Comparison of ENCODE assay signal across 17 cellular contexts in genomic region chr6:36822506-36823269, GRCh38. TPM values are rescaled to one million over a fixed set of nuclear protein-coding genes. Genes with fewer than 3 reads are reported as not detected.
DNase-seq lines count a peak whose midpoint lies in the region; ATAC-seq and TF ChIP-seq lines count a peak whose summit lies in the region.
"Had no signal": no experiment of that assay in that cellular context is flagged by ENCODE, and none has a peak within 500 bp of the region (broad histone marks: within the 10 kb centered on the region; RNA-seq: fewer than 3 reads in every experiment).

No MANE protein-coding gene starts in this region.

- H3K36me3 ChIP-seq in endodermal cell (ENCODE audit: control insufficient read depth, insufficient read depth, low read length): no peaks in the 10 kb centered on the region
- H3K36me3 ChIP-seq in uterus: no peaks in the 10 kb centered on the region

- H3K9me3 Mint-ChIP-seq in endodermal cell (peaks cover 11% of the 10 kb centered on the region), nephron (no peaks in the 10 kb centered on the region)
- H3K9me3 Mint-ChIP-seq: CD4-positive, alpha-beta memory T cell had no signal

- H3K27ac ChIP-seq in endodermal cell (ENCODE audit: low read depth, low read length): peak overlapping the region; percentile 76
- peak overlapping the region; percentile 30 to 67 for H3K27ac ChIP-seq in uterus

- peaks cover 14% of the 10 kb centered on the region for H3K4me1 Mint-ChIP-seq in endodermal cell
- peaks cover 73% of the 10 kb centered on the region for H3K4me1 Mint-ChIP-seq in nephron

- ATAC-seq in GM18519 (IDR thresholded peaks at IDR 0.05; ENCODE audit: low FRiP score, unreplicated experiment): no peak

- H3K27me3 ChIP-seq in endodermal cell (ENCODE audit: control insufficient read depth, insufficient read depth, low read length, poor library complexity, severe bottlenecking) (no peaks in the 10 kb centered on the region), uterus (no peaks in the 10 kb centered on the region)

- WGBS in endodermal cell (ENCODE audit: insufficient coverage in 1 of 2, insufficient read length in 1 of 2), 2 experiments: 82 to 83% methylated on average over 17 to 19 of the region's 19 CpGs

- peak in 1 of 2 donors; percentile 9 for TF ChIP-seq POLR2A in uterus (IDR thresholded peaks at IDR 0.05)

- H3K27me3 Mint-ChIP-seq in endodermal cell (ENCODE audit: insufficient read depth): peaks cover 4% of the 10 kb centered on the region
- H3K27me3 Mint-ChIP-seq in nephron (ENCODE audit: low read depth): peaks cover 17% of the 10 kb centered on the region

- intact Hi-C loops in uterus (cut with DNase I; ENCODE audit: low total_unique reads): no loop called here

- no peak overlapping the region for H3K9ac ChIP-seq in endodermal cell (ENCODE audit: extremely low read depth, low read length, poor library complexity, severe bottlenecking)

- no peaks in the 10 kb centered on the region for H3K9me3 ChIP-seq in endodermal cell (ENCODE audit: control insufficient read depth, low read length)
- no peaks in the 10 kb centered on the region for H3K9me3 ChIP-seq in uterus

- H3K27ac Mint-ChIP-seq in endodermal cell: no peak overlapping the region
- H3K27ac Mint-ChIP-seq in nephron: peak overlapping the region in 2 of 3 experiments; percentile 62 to 92
- H3K27ac Mint-ChIP-seq: CD4-positive, alpha-beta memory T cell had no signal

- TF ChIP-seq CTCF in endodermal cell (conservative IDR thresholded peaks at IDR 0.05): no peak
- TF ChIP-seq CTCF in nephron (IDR thresholded peaks at IDR 0.05; ENCODE audit: unreplicated experiment in 3 of 3): no peak
- TF ChIP-seq CTCF in uterus (IDR thresholded peaks at IDR 0.05): no peak

- H3K36me3 Mint-ChIP-seq in endodermal cell (ENCODE audit: low read depth) (no peaks in the 10 kb centered on the region), nephron (ENCODE audit: low read depth) (no peaks in the 10 kb centered on the region)
- H3K36me3 Mint-ChIP-seq: CD4-positive, alpha-beta memory T cell had no signal

- H3K4me3 Mint-ChIP-seq in endodermal cell (no peak overlapping the region), nephron (no peak overlapping the region)
- H3K4me3 Mint-ChIP-seq: CD4-positive, alpha-beta memory T cell had no signal

- DNase-seq in NCI-H1436 (lab: John Stamatoyannopoulos, UW): peak; percentile 17
- DNase-seq in NCI-H1436 treated with DMSO at 0.1 percent for 48 hours (lab: John Stamatoyannopoulos, UW): no peak
- DNase-seq in endodermal cell: no peak
- peak in 1 of 2 donors; percentile 49 for DNase-seq in uterus
- no peak for DNase-seq in Ammon's horn (ENCODE audit: low spot score)
- DNase-seq in ecto neural progenitor cell (ENCODE audit: low spot score): no peak
- DNase-seq: activated CD4-positive, CD25-positive, alpha-beta regulatory T cell treated with anti-CD3 and anti-CD28 coated beads, Interleukin-2, amount 50 U/mL, for 72 hours; CD4-positive, alpha-beta memory T cell; effector CD8-positive, alpha-beta T cell; kidney glomerular epithelial cell; NCI-H1092; NCI-H526 treated with DMSO at 0.1 percent for 48 hours; stimulated activated naive CD4-positive, alpha-beta T cell treated with Interleukin-2 at 50 U/mL for 16 hours had no signal

- H3K4me1 ChIP-seq in endodermal cell (ENCODE audit: control insufficient read depth, insufficient read depth, low read length) (no peaks in the 10 kb centered on the region), uterus (no peaks in the 10 kb centered on the region)

- H3K4me3 ChIP-seq in endodermal cell (ENCODE audit: low read length): no peak overlapping the region
- no peak overlapping the region for H3K4me3 ChIP-seq in uterus

RNA-seq across cellular contexts. Expression of gene CPNE5, which starts 16.6 kb away (rescaled TPM):
- total RNA-seq in endodermal cell (under 1 TPM; 0.26 to 0.42 TPM), uterus (10 to 100 TPM in 3 of 4 donors, 1 to 10 TPM in 1; 9.5 to 33.8 (median 12.2) TPM)
- 1.4 TPM for polyA plus RNA-seq in endodermal cell (2013, experiment 1 of 2)
- 1.6 TPM for polyA plus RNA-seq in endodermal cell (2013, experiment 2 of 2)
- total RNA-seq: A172, RPMI7951 had no signal

RNA-seq across cellular contexts. Expression of gene PPIL1, which starts 51.9 kb away (rescaled TPM):
- total RNA-seq in endodermal cell (10 to 100 TPM; 36.7 to 53.3 TPM), uterus (10 to 100 TPM; 22.8 to 36.0 (median 27.5) TPM)
- polyA plus RNA-seq in endodermal cell (2013, experiment 1 of 2): 68.5 TPM
- 66.8 TPM for polyA plus RNA-seq in endodermal cell (2013, experiment 2 of 2)

Comparison
In these comparisons a context has a peak if more than half of its experiments do, and no peak if none do; other contexts are left out.
1. RNA of gene CPNE5, which starts 16.6 kb away (total RNA-seq): 9.5 to 33.8 TPM in uterus; 0.26 to 0.42 TPM in endodermal cell; every median in the first group is over 4 times any median in the second.